ENCODE assay signal across 1 cellular context in genomic region chr12:113480336-113480688, GRCh38.
TF ChIP-seq lines count a peak whose summit lies in the region.

No MANE protein-coding gene starts in this region.

TF ChIP-seq in liver, 16 proteins besides CTCF, POLR2A, EP300 and RAD21:
- TF ChIP-seq REST (IDR thresholded peaks at IDR 0.05), result peak; percentile 84
- TF ChIP-seq SP1 (IDR thresholded peaks at IDR 0.05), result no peak
- no peak for TF ChIP-seq FOXA1 (IDR thresholded peaks at IDR 0.05)
- TF ChIP-seq HNF4A (conservative IDR thresholded peaks at IDR 0.05), result no peak
- no peak for TF ChIP-seq FOXA2 (IDR thresholded peaks at IDR 0.05)
- TF ChIP-seq ZBTB33 (IDR thresholded peaks at IDR 0.05), result no peak
